Comparison of ENCODE assay signal across 8 cellular contexts in genomic region chrX:110412971-110413726, GRCh38. TPM values are rescaled to one million over a fixed set of nuclear protein-coding genes. Genes with fewer than 3 reads are reported as not detected.
DNase-seq lines count a peak whose midpoint lies in the region; ATAC-seq and TF ChIP-seq lines count a peak whose summit lies in the region.

No MANE protein-coding gene starts in this region.

- no peaks in the 10 kb centered on the region for H3K79me2 ChIP-seq in smooth muscle cell (ENCODE audit: low read depth)

- peaks cover 6% of the 10 kb centered on the region for H3K4me1 ChIP-seq in smooth muscle cell (ENCODE audit: low read depth)

- ATAC-seq in HG02571 (IDR thresholded peaks at IDR 0.05; ENCODE audit: unreplicated experiment) (peak; percentile 69), GM21367 (IDR thresholded peaks at IDR 0.05; ENCODE audit: unreplicated experiment) (no peak)

- H3K36me3 ChIP-seq in smooth muscle cell (ENCODE audit: low read depth): no peaks in the 10 kb centered on the region

- H3K4me3 ChIP-seq in GM12865 (ENCODE audit: low read depth, low read length): no peak overlapping the region
- H3K4me3 ChIP-seq in smooth muscle cell: no peak overlapping the region

- no peak overlapping the region for H2AFZ ChIP-seq in smooth muscle cell (ENCODE audit: low read depth)

- no peak overlapping the region for H3K9ac ChIP-seq in smooth muscle cell (ENCODE audit: low read depth)

- no peaks in the 10 kb centered on the region for H4K20me1 ChIP-seq in smooth muscle cell (ENCODE audit: low read depth)

- H3K4me2 ChIP-seq in smooth muscle cell: peak overlapping the region; percentile 69

- DNase-seq in GM12865 (ENCODE audit: low read depth) (peak; percentile 71), NCI-H1436 treated with DMSO at 0.1 percent for 48 hours (lab: John Stamatoyannopoulos, UW) (peak; percentile 34), T-helper 9 cell (peak; percentile 69), astrocyte of the hippocampus (ENCODE audit: low read depth, low spot score) (peak; percentile 85), iPS DF 4.7 (ENCODE audit: extremely low read depth, low spot score) (peak; percentile 36), smooth muscle cell (lab: John Stamatoyannopoulos, UW; ENCODE audit: unreplicated experiment) (peak; percentile 21)

- WGBS in smooth muscle cell (ENCODE audit: low lambda C conversion rate): 29% methylated on average over 18 of the region's 18 CpGs

- no peaks in the 10 kb centered on the region for H3K9me3 ChIP-seq in smooth muscle cell (replicated peaks; ENCODE audit: low read depth)

- no peaks in the 10 kb centered on the region for H3K27me3 ChIP-seq in smooth muscle cell (ENCODE audit: low read depth)

- no peaks in the 10 kb centered on the region for H3F3A ChIP-seq in smooth muscle cell (ENCODE audit: low read depth)

- H3K27ac ChIP-seq in smooth muscle cell (ENCODE audit: low read depth): no peak overlapping the region

- peak; percentile 74 for TF ChIP-seq CTCF in GM12865 (IDR thresholded peaks at IDR 0.05; ENCODE audit: insufficient read depth, low read depth, low read length, missing control alignments)
- peak; percentile 72 for TF ChIP-seq CTCF in smooth muscle cell (IDR thresholded peaks at IDR 0.05; ENCODE audit: borderline replicate concordance, insufficient read depth, poor library complexity, severe bottlenecking)

RNA-seq across cellular contexts. Expression of gene RTL9, which starts 54.5 kb away (rescaled TPM):
- total RNA-seq in smooth muscle cell: 0.18 and 0.49 TPM in 2 replicates
- 0.21 TPM in 1 of 2 replicates, not detected in the other for polyA plus RNA-seq in smooth muscle cell

Comparison
In these comparisons a context has a peak if more than half of its experiments do, and no peak if none do; other contexts are left out.
1. DNase-seq: peak in every context shown above with its lines; median percentile 85 in astrocyte of the hippocampus; 71 in GM12865; 69 in T-helper 9 cell; 36 in iPS DF 4.7; 34 in NCI-H1436 treated with DMSO at 0.1 percent for 48 hours; 21 in smooth muscle cell.